Comparison of ENCODE assay signal across 9 cellular contexts in the genomic region with DNA sequence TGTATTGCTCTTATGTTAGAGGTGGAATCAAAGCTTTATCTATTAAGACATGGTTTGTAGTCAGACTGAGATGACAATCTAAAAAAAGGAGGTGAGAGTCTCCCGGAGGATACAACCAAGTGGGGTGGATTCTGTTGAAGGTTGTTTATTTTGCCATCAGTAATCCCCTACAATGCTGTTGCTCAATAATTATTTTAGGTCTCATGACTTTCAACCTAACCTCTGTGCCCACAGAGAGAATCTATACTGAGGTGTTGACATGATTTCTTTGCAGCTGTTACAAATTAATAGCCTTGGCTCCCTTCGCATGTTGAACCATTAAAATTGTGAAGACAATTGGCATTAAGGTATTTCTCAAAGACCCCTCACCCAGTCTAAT. TPM values are rescaled to one million over a fixed set of nuclear protein-coding genes. Genes with fewer than 3 reads are reported as not detected.
A peak's percentile ranks its signal among the peaks of the same experiment; 100 is the strongest.
DNase-seq lines count a peak whose midpoint lies in the region; ATAC-seq and TF ChIP-seq lines count a peak whose summit lies in the region.
"Had no signal": no experiment of that assay in that cellular context is flagged by ENCODE, and none has a peak within 500 bp of the region (broad histone marks: within the 10 kb centered on the region; RNA-seq: fewer than 3 reads in every experiment).

No MANE protein-coding gene starts in this region.

- H3K27me3 ChIP-seq in PC-9 (ENCODE audit: insufficient read depth, low read depth) (no peaks in the 10 kb centered on the region), heart left ventricle (no peaks in the 10 kb centered on the region)
- no peaks in the 10 kb centered on the region for H3K27me3 ChIP-seq in naive thymus-derived CD4-positive, alpha-beta T cell (ENCODE audit: control insufficient read depth in 2 of 2, insufficient read depth in 2 of 2, low read length in 2 of 2)

- no peaks in the 10 kb centered on the region for H3K9me3 ChIP-seq in PC-9 (ENCODE audit: insufficient read depth, low read depth)
- no peaks in the 10 kb centered on the region for H3K9me3 ChIP-seq in naive thymus-derived CD4-positive, alpha-beta T cell (ENCODE audit: control insufficient read depth in 2 of 3, low read length in 3 of 3)
- no peaks in the 10 kb centered on the region for H3K9me3 ChIP-seq in heart left ventricle

- ATAC-seq in GM18870 (IDR thresholded peaks at IDR 0.05; ENCODE audit: unreplicated experiment) (peak; percentile 18), HG02642 (IDR thresholded peaks at IDR 0.05; ENCODE audit: poor library complexity, unreplicated experiment) (peak; percentile 13), heart left ventricle (no peak), GM19023 (IDR thresholded peaks at IDR 0.05; ENCODE audit: unreplicated experiment) (no peak)
- no peak for ATAC-seq in naive thymus-derived CD4-positive, alpha-beta T cell

- POLR2A ChIA-PET in PC-9 (lab: Charles Lee; ENCODE audit: unreplicated experiment), result no interaction called here
- POLR2A ChIA-PET in naive thymus-derived CD4-positive, alpha-beta T cell (lab: Charles Lee), result interaction anchor here (0.7 to 4.2 kb wide), 5 partner anchors 9 to 123 kb away, joined by 3 to 30 read pairs (median 6); a partner anchor contains a TSS
- POLR2A ChIA-PET in GM10248 (lab: Yijun Ruan, JAX), result no interaction called here

- peak overlapping the region; percentile 51 for H3K27ac ChIP-seq in PC-9
- peak overlapping the region; percentile 81 for H3K27ac ChIP-seq in naive thymus-derived CD4-positive, alpha-beta T cell (ENCODE audit: low read depth, low read length)
- H3K27ac ChIP-seq in heart left ventricle, result peak overlapping the region in 1 of 12 donors; percentile 44

- no peaks in the 10 kb centered on the region for H3K9me2 ChIP-seq in PC-9 (ENCODE audit: insufficient read depth)

- peaks cover 0 to 3% (median 0%) of the 10 kb centered on the region in 5 donors for H3K36me3 Mint-ChIP-seq in naive thymus-derived CD4-positive, alpha-beta T cell

- CTCF ChIA-PET in PC-9 (lab: Charles Lee) (interaction anchor here (0.6 kb wide), 1 partner anchor 36 kb away, joined by 3 read pairs; no protein-coding TSS in a partner anchor), GM10248 (lab: Yijun Ruan, JAX) (interaction anchor here (1.3 kb wide), 1 partner anchor 45 kb away, joined by 3 read pairs; no protein-coding TSS in a partner anchor)
- CTCF ChIA-PET in naive thymus-derived CD4-positive, alpha-beta T cell (lab: Charles Lee), result interaction anchor here (2.2 to 3.4 kb wide), 2 partner anchors 9 to 27 kb away, joined by 10 to 13 read pairs; no protein-coding TSS in a partner anchor

- H3F3A ChIP-seq in PC-9 (ENCODE audit: insufficient read depth, low read depth), result peaks cover 43% of the 10 kb centered on the region; the same call in 1 of the 2 replicates

- BruUV-seq in PC-9 (replicated peaks; lab: Mats Ljungman, UMichigan), result no TSS peak

- H4K20me1 ChIP-seq in PC-9 (ENCODE audit: insufficient read depth), result no peaks in the 10 kb centered on the region

- peaks cover 0 to 2% (median 0%) of the 10 kb centered on the region in 11 donors for H3K9me3 Mint-ChIP-seq in naive thymus-derived CD4-positive, alpha-beta T cell

- DNase-seq in PC-9 (no peak), heart left ventricle (no peak), GM10248 (ENCODE audit: extremely low spot score) (no peak)
- no peak for DNase-seq in naive thymus-derived CD4-positive, alpha-beta T cell
- DNase-seq: cerebellar nuclear complex, NCI-H446 had no signal

- no peaks in the 10 kb centered on the region for H3K79me2 ChIP-seq in PC-9 (ENCODE audit: low read depth)

- H2AFZ ChIP-seq in PC-9, result peak overlapping the region; percentile 2; the same call in 1 of the 2 replicates

- intact Hi-C loops in PC-9 (cut with micrococcal nuclease; ENCODE audit: unreplicated experiment), result no loop called here
- intact Hi-C loops in naive thymus-derived CD4-positive, alpha-beta T cell (cut with micrococcal nuclease), result loop anchor here (1.0 to 10.0 kb wide), 12 partner anchors 9 to 1478 kb away; a partner anchor contains a TSS
- intact Hi-C loops in heart left ventricle (cut with DNase I), result loop anchor here in 2 of 10 donors (5.0 to 10.0 kb wide), 2 partner anchors 37 to 45 kb away; no protein-coding TSS in a partner anchor

- H3K4me3 Mint-ChIP-seq in naive thymus-derived CD4-positive, alpha-beta T cell, result peak overlapping the region; percentile 58 to 83 (median 67)

- H3K4me1 Mint-ChIP-seq in naive thymus-derived CD4-positive, alpha-beta T cell, result peaks cover 39 to 80% (median 69%) of the 10 kb centered on the region in 7 donors

- TF ChIP-seq CTCF in PC-9 (conservative IDR thresholded peaks at IDR 0.05) (no peak), heart left ventricle (IDR thresholded peaks at IDR 0.05) (no peak), GM10248 (IDR thresholded peaks at IDR 0.05; ENCODE audit: control extremely low read depth, extremely low read depth, low read depth, missing control alignments) (no peak)

- 56 to 71% (median 58%) methylated on average over 2 of the region's 2 CpGs for WGBS in heart left ventricle, 4 donors

- no peak for TF ChIP-seq POLR2A in heart left ventricle (IDR thresholded peaks at IDR 0.05)

- peaks cover 0 to 57% (median 0%) of the 10 kb centered on the region in 5 donors for H3K27me3 Mint-ChIP-seq in naive thymus-derived CD4-positive, alpha-beta T cell

- H3K4me1 ChIP-seq in PC-9 (replicated peaks; ENCODE audit: insufficient read depth) (peaks cover 65% of the 10 kb centered on the region), heart left ventricle (peaks cover 0 to 52% (median 9%) of the 10 kb centered on the region in 12 donors)
- peaks cover 51 to 61% of the 10 kb centered on the region in 2 donors for H3K4me1 ChIP-seq in naive thymus-derived CD4-positive, alpha-beta T cell (ENCODE audit: control insufficient read depth in 2 of 2, insufficient read depth in 2 of 2, low read length in 2 of 2)

- H3K27ac Mint-ChIP-seq in naive thymus-derived CD4-positive, alpha-beta T cell, result peak overlapping the region; percentile 83 to 98 (median 96)

- H3K36me3 ChIP-seq in PC-9 (ENCODE audit: low read depth), result no peaks in the 10 kb centered on the region
- H3K36me3 ChIP-seq in naive thymus-derived CD4-positive, alpha-beta T cell (ENCODE audit: control insufficient read depth in 2 of 3, insufficient read depth in 3 of 3, low read length in 3 of 3), result no peaks in the 10 kb centered on the region
- no peaks in the 10 kb centered on the region for H3K36me3 ChIP-seq in heart left ventricle

- peak overlapping the region; percentile 52 for H3K4me2 ChIP-seq in PC-9

- H3K4me3 ChIP-seq in PC-9, result no peak overlapping the region; the same call in 1 of the 2 replicates
- H3K4me3 ChIP-seq in naive thymus-derived CD4-positive, alpha-beta T cell (ENCODE audit: low read length), result peak overlapping the region; percentile 48
- no peak overlapping the region for H3K4me3 ChIP-seq in heart left ventricle

RNA-seq across cellular contexts. Expression of a gene that starts 28.7 kb away (rescaled TPM):
- total RNA-seq in PC-9 (2021) (84.6 and 154 TPM in 2 replicates), heart left ventricle (100 to 1,000 TPM in 1 of 9 donors, 10 to 100 TPM in 6, 1 to 10 TPM in 2; 6.5 to 549 (median 28.6) TPM)
- total RNA-seq in naive thymus-derived CD4-positive, alpha-beta T cell, result 1,000 to 10,000 TPM in 2 of 5 experiments, 10 to 100 TPM in 2, 1 to 10 TPM in 1; 9.4 to 4,557 (median 14.4) TPM
- 10 to 100 TPM; 27.5 to 96.7 TPM for polyA plus RNA-seq in naive thymus-derived CD4-positive, alpha-beta T cell
- 10 to 100 TPM; 24.1 to 49.4 TPM for polyA plus RNA-seq in heart left ventricle

Comparison
In these comparisons a context has a peak if more than half of its experiments do, and no peak if none do; other contexts are left out.
1. ATAC-seq: peak in GM18870 (single experiment) and HG02642 (single experiment); none in naive thymus-derived CD4-positive, alpha-beta T cell (single experiment), heart left ventricle (0 of 4) and GM19023 (single experiment).